ENCODE assay signal across 8 cellular contexts in the genomic region with DNA sequence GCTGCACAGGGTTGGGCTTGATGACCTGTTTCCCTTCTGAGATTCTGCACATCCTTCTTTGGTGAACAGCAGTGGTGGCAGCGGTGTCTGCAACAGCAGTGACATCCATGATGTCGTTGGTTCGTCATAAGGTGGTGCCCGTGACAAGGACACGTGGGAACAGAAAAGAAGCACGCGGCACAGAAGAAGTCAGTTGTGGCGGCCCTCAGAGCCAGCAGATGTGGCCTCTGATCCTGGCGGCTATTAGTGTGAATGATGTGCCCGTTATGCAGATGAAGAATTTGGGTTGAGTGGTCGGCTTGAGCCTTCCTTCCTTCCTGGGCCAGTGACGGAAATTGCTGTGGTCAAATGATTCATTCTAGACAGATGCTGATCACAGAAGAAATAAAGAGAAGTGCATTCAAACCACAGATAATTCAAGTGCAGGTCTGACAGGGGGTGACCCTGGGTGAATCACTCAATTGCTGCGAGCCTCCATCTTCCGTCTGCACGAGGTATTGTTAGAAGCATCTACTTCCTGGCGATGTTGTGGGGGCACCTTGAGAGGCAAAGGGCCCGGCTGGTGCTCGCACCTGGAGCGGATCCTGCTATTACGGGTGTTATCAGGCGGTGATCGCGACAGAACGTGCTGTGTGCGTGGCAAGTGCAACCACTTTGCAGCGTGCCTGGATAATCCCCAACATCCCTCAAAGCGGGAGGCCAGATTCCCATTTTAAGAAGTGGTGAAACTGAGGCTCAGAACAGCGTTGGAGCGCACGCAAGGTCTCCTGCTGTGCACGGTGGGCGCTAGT.
DNase-seq lines count a peak whose midpoint lies in the region; ATAC-seq and TF ChIP-seq lines count a peak whose summit lies in the region.

No MANE protein-coding gene starts in this region.

- no peak for ATAC-seq in HG02981 (IDR thresholded peaks at IDR 0.05; ENCODE audit: unreplicated experiment)

- no peak overlapping the region for H3K4me3 ChIP-seq in coronary artery

- no peak for TF ChIP-seq CTCF in AG09319 (IDR thresholded peaks at IDR 0.05; ENCODE audit: low read depth, low read length)
- no peak for TF ChIP-seq CTCF in coronary artery (IDR thresholded peaks at IDR 0.05)

- DNase-seq in AG09319 (ENCODE audit: extremely low read depth, low read depth) = peak; percentile 11
- peak; percentile 80 for DNase-seq in NCI-H226
- DNase-seq in activated CD8-positive, alpha-beta memory T cell treated with anti-CD3 and anti-CD28 coated beads, Interleukin-2, amount 50 U/mL, for 48 hours = peak; percentile 76
- DNase-seq in glomerular visceral epithelial cell (ENCODE audit: extremely low spot score) = peak; percentile 93
- peak; percentile 15 to 23 for DNase-seq in stimulated activated CD8-positive, alpha-beta memory T cell treated with anti-CD3 and anti-CD28 coated beads, Interleukin-4, amount 100 ng/mL, for 1 hour (ENCODE audit: low read depth in 2 of 2, low spot score in 1 of 2)
- no peak for DNase-seq in coronary artery (ENCODE audit: low spot score)
- no peak for DNase-seq in inferior parietal cortex (ENCODE audit: extremely low spot score)

- H3K27ac ChIP-seq in coronary artery = peak overlapping the region in 1 of 2 donors; percentile 24

Comparison
In these comparisons a context has a peak if more than half of its experiments do, and no peak if none do; other contexts are left out.
1. DNase-seq: peak in AG09319 (single experiment), NCI-H226 (single experiment), activated CD8-positive, alpha-beta memory T cell treated with anti-CD3 and anti-CD28 coated beads, Interleukin-2, amount 50 U/mL, for 48 hours (single experiment), glomerular visceral epithelial cell (single experiment) and stimulated activated CD8-positive, alpha-beta memory T cell treated with anti-CD3 and anti-CD28 coated beads, Interleukin-4, amount 100 ng/mL, for 1 hour (2 of 2); none in coronary artery (single experiment) and inferior parietal cortex (single experiment).